29 cellular contexts compared by ENCODE assay signal in genomic region chr11:74262725-74263124, GRCh38. TPM values are rescaled to one million over a fixed set of nuclear protein-coding genes. Genes with fewer than 3 reads are reported as not detected.
"Had no signal": no experiment of that assay in that cellular context is flagged by ENCODE, and none has a peak within 500 bp of the region (broad histone marks: within the 10 kb centered on the region; RNA-seq: fewer than 3 reads in every experiment).

No MANE protein-coding gene starts in this region.

- DNase-seq: colonic mucosa; cortex of kidney; dermis blood vessel endothelial cell; dorsolateral prefrontal cortex; effector CD4-positive, alpha-beta T cell; effector CD8-positive, alpha-beta T cell; effector memory CD4-positive, alpha-beta T cell; effector memory CD8-positive, alpha-beta T cell; endodermal cell; erythroblast; esophagus squamous epithelium; foreskin fibroblast; foreskin keratinocyte; foreskin melanocyte; gastrocnemius medialis; glutamatergic neuron; head of caudate nucleus; heart left ventricle; heart right ventricle; hippocampal formation had no signal

- H3K27me3 ChIP-seq: colonic mucosa, gastrocnemius medialis, gastroesophageal sphincter, heart left ventricle, hepatocyte had no signal

- H3K4me1 ChIP-seq: colonic mucosa, foreskin keratinocyte had no signal

- H3K27ac ChIP-seq: colonic mucosa, coronary artery, dorsolateral prefrontal cortex, epithelial cell of prostate, esophagus squamous epithelium, foreskin keratinocyte, gastrocnemius medialis, gastroesophageal sphincter, heart left ventricle, heart right ventricle, hepatocyte had no signal

- H3K36me3 ChIP-seq: colonic mucosa, esophagus squamous epithelium, gastrocnemius medialis, gastroesophageal sphincter, heart left ventricle, heart right ventricle had no signal

- FAIRE-seq: colon, endometrium, endothelial cell of umbilical vein, frontal cortex had no signal

- ATAC-seq: effector memory CD8-positive, alpha-beta T cell; esophagus mucosa; foreskin keratinocyte; gastrocnemius medialis; gastroesophageal sphincter; heart left ventricle; heart right ventricle had no signal

- H3K4me2 ChIP-seq: hepatocyte had no signal

- H2AFZ ChIP-seq: hepatocyte had no signal

- H3K4me3 ChIP-seq: colonic mucosa, coronary artery, dorsolateral prefrontal cortex, esophagus squamous epithelium, gastrocnemius medialis, gastroesophageal sphincter, heart left ventricle, heart right ventricle, hepatocyte had no signal

- H3K9me3 ChIP-seq: colonic mucosa, esophagus squamous epithelium, gastrocnemius medialis, gastroesophageal sphincter, heart left ventricle had no signal

RNA-seq across cellular contexts. Expression of gene P4HA3, which starts 48.7 kb away (rescaled TPM):
- total RNA-seq: endodermal cell had no signal
